ENCODE assay signal across 9 cellular contexts in the genomic region with DNA sequence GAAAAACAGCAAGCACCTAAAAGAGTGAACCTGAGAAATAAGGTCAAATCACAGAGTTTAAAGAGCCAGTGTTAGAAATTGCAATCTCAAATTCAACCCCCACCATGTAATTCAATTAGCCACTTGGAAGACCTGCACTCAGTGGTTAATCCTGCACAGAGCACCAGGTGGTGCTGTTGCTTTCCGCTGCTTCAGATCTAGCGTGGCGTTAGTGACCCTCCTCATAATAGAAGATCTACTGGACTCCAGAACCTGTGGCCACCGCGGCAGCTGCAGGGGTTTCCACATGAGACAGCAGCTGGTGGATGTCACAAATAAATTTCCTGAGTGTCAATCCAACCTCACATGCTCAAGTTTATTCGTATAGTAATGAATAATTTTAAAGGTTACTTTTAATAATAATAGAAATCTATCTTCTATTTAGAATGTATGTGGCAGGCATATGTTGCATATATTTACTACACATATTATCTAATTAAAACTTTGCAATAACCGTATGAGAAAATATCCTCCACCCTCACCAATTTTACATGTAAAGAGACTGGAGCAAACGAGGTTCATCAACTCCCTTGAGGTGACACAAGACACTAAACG.
DNase-seq lines count a peak whose midpoint lies in the region; ATAC-seq and TF ChIP-seq lines count a peak whose summit lies in the region.
"Had no signal": no experiment of that assay in that cellular context is flagged by ENCODE, and none has a peak within 500 bp of the region (broad histone marks: within the 10 kb centered on the region; RNA-seq: fewer than 3 reads in every experiment).

No MANE protein-coding gene starts in this region.

- TF ChIP-seq CTCF in heart right ventricle (IDR thresholded peaks at IDR 0.05) (peak; percentile 59 to 93 (median 88)), retinal pigment epithelial cell (conservative IDR thresholded peaks at IDR 0.05; ENCODE audit: low read depth, low read length) (peak; percentile 95)

- peaks cover 0 to 14% (median 9%) of the 10 kb centered on the region in 11 donors for H3K9me3 ChIP-seq in heart right ventricle

- no peak overlapping the region for H3K27ac Mint-ChIP-seq in activated naive CD8-positive, alpha-beta T cell treated with anti-CD3 and anti-CD28 coated beads, Interleukin-2, amount 10 ng/mL, durations not matched to agents 7 days and 5 days
- H3K27ac Mint-ChIP-seq: activated naive CD4-positive, alpha-beta T cell treated with anti-CD3 and anti-CD28 coated beads, Interleukin-2, amount 50 U/mL, for 24 hours had no signal

- H3K36me3 ChIP-seq in heart right ventricle, result no peaks in the 10 kb centered on the region

- intact Hi-C loops in heart right ventricle (cut with DNase I), result loop anchor here (1.0 to 10.0 kb wide), 11 partner anchors 40 to 402 kb away; a partner anchor contains a TSS

- peaks cover 0 to 10% (median 0%) of the 10 kb centered on the region in 9 donors for H3K4me1 ChIP-seq in heart right ventricle

- H3K27ac ChIP-seq in heart right ventricle, result no peak overlapping the region

- POLR2A ChIA-PET in activated naive CD8-positive, alpha-beta T cell treated with anti-CD3 and anti-CD28 coated beads, Interleukin-2, amount 10 ng/mL, durations not matched to agents 7 days and 5 days (lab: Charles Lee), result no interaction called here

- H3K4me1 Mint-ChIP-seq in activated naive CD8-positive, alpha-beta T cell treated with anti-CD3 and anti-CD28 coated beads, Interleukin-2, amount 10 ng/mL, durations not matched to agents 7 days and 5 days, result no peaks in the 10 kb centered on the region
- H3K4me1 Mint-ChIP-seq: activated naive CD4-positive, alpha-beta T cell treated with anti-CD3 and anti-CD28 coated beads, Interleukin-2, amount 50 U/mL, for 24 hours had no signal

- H3K27me3 Mint-ChIP-seq in activated naive CD8-positive, alpha-beta T cell treated with anti-CD3 and anti-CD28 coated beads, Interleukin-2, amount 10 ng/mL, durations not matched to agents 7 days and 5 days, result no peaks in the 10 kb centered on the region

- H3K4me3 ChIP-seq in heart right ventricle, result no peak overlapping the region
- H3K4me3 ChIP-seq in retinal pigment epithelial cell (ENCODE audit: low read length), result no peak overlapping the region

- no peak overlapping the region for H3K4me3 Mint-ChIP-seq in activated naive CD8-positive, alpha-beta T cell treated with anti-CD3 and anti-CD28 coated beads, Interleukin-2, amount 10 ng/mL, durations not matched to agents 7 days and 5 days
- H3K4me3 Mint-ChIP-seq: activated naive CD4-positive, alpha-beta T cell treated with anti-CD3 and anti-CD28 coated beads, Interleukin-2, amount 50 U/mL, for 24 hours had no signal

- WGBS in heart right ventricle, 2 donors, result 33 to 35% methylated on average over 9 of the region's 9 CpGs

- H3K27me3 ChIP-seq in heart right ventricle, result no peaks in the 10 kb centered on the region

- peak; percentile 97 for ATAC-seq in HG03135 (IDR thresholded peaks at IDR 0.05; ENCODE audit: unreplicated experiment)
- ATAC-seq in activated naive CD8-positive, alpha-beta T cell treated with anti-CD3 and anti-CD28 coated beads, Interleukin-2, amount 10 ng/mL, durations not matched to agents 7 days and 5 days (ENCODE audit: low read depth), result peak; percentile 66
- peak in 7 of 8 donors; percentile 81 to 94 (median 89) for ATAC-seq in heart right ventricle

- peaks cover 1% of the 10 kb centered on the region for H3K9me3 Mint-ChIP-seq in activated naive CD8-positive, alpha-beta T cell treated with anti-CD3 and anti-CD28 coated beads, Interleukin-2, amount 10 ng/mL, durations not matched to agents 7 days and 5 days

- DNase-seq in DMS153 treated with DMSO at 0.1 percent for 48 hours (lab: John Stamatoyannopoulos, UW; ENCODE audit: unreplicated experiment) (peak; percentile 3), GM19240 (ENCODE audit: insufficient read length, low spot score) (peak; percentile 16), NCI-H526 treated with DMSO at 0.1 percent for 48 hours (lab: John Stamatoyannopoulos, UW) (peak; percentile 24), heart right ventricle (peak; percentile 63 to 71), retinal pigment epithelial cell (ENCODE audit: low read depth) (no peak), DMS79 treated with DMSO at 0.1 percent for 48 hours (lab: John Stamatoyannopoulos, UW) (no peak)
- peak; percentile 29 for DNase-seq in activated naive CD8-positive, alpha-beta T cell treated with anti-CD3 and anti-CD28 coated beads, Interleukin-2, amount 10 ng/mL, durations not matched to agents 7 days and 5 days

- H3K36me3 Mint-ChIP-seq in activated naive CD8-positive, alpha-beta T cell treated with anti-CD3 and anti-CD28 coated beads, Interleukin-2, amount 10 ng/mL, durations not matched to agents 7 days and 5 days, result no peaks in the 10 kb centered on the region

Comparison
In these comparisons a context has a peak if more than half of its experiments do, and no peak if none do; other contexts are left out.
1. DNase-seq: peak in DMS153 treated with DMSO at 0.1 percent for 48 hours (single experiment), GM19240 (single experiment), NCI-H526 treated with DMSO at 0.1 percent for 48 hours (single experiment), activated naive CD8-positive, alpha-beta T cell treated with anti-CD3 and anti-CD28 coated beads, Interleukin-2, amount 10 ng/mL, durations not matched to agents 7 days and 5 days (single experiment) and heart right ventricle (2 of 2); none in retinal pigment epithelial cell (single experiment) and DMS79 treated with DMSO at 0.1 percent for 48 hours (single experiment).
2. Peak in every context shown above with its lines, with median percentiles within 50 percentile points of each other: ATAC-seq.